Comparison of ENCODE assay signal across 8 cellular contexts in genomic region chr15:53210653-53211052, GRCh38.
"Had no signal": no experiment of that assay in that cellular context is flagged by ENCODE, and none has a peak within 500 bp of the region (broad histone marks: within the 10 kb centered on the region; RNA-seq: fewer than 3 reads in every experiment).

No MANE protein-coding gene starts in this region.

- H3K4me1 ChIP-seq: HAP-1 had no signal

- H3K27ac Mint-ChIP-seq: HFFc6 had no signal

- H3K36me3 ChIP-seq: HAP-1 had no signal

- H3K9me3 ChIP-seq: HAP-1 had no signal

- H3K4me3 Mint-ChIP-seq: HFFc6 had no signal

- H3K4me3 ChIP-seq: HAP-1, K562 had no signal

- DNase-seq: GOT3, H7, HFFc6, IMR-90, KG1 had no signal

- ATAC-seq: HCT116, K562 had no signal
